Comparison of ENCODE assay signal across 16 cellular contexts in genomic region chr14:49939884-49940510, GRCh38. TPM values are rescaled to one million over a fixed set of nuclear protein-coding genes. Genes with fewer than 3 reads are reported as not detected.
DNase-seq lines count a peak whose midpoint lies in the region; ATAC-seq, FAIRE-seq and TF ChIP-seq lines count a peak whose summit lies in the region.
"Had no signal": no experiment of that assay in that cellular context is flagged by ENCODE, and none has a peak within 500 bp of the region (broad histone marks: within the 10 kb centered on the region; RNA-seq: fewer than 3 reads in every experiment).

No MANE protein-coding gene starts in this region.

- WGBS in A549 (ENCODE audit: missing lambda C conversion rate), result 84% methylated on average over 6 of the region's 6 CpGs

- peaks cover 16% of the 10 kb centered on the region for H3K4me1 ChIP-seq in A549
- peaks cover 34% of the 10 kb centered on the region for H3K4me1 ChIP-seq in CD8-positive, alpha-beta memory T cell (ENCODE audit: insufficient read depth, low read length)
- peaks cover 5 to 20% of the 10 kb centered on the region in 2 donors for H3K4me1 ChIP-seq in kidney (ENCODE audit: control insufficient read depth in 1 of 2, insufficient read depth in 1 of 2, low read depth in 1 of 2, low read length in 2 of 2)
- H3K4me1 ChIP-seq: stomach had no signal

- H3K36me3 Mint-ChIP-seq in CD8-positive, alpha-beta memory T cell, result peaks cover 5 to 33% (median 5%) of the 10 kb centered on the region in 3 donors
- H3K36me3 Mint-ChIP-seq in activated CD8-positive, alpha-beta T cell treated with anti-CD3 and anti-CD28 coated beads for 36 hours (ENCODE audit: low read depth), result peaks cover 25% of the 10 kb centered on the region

- POLR2A ChIA-PET in A549 (lab: Yijun Ruan, JAX), result no interaction called here
- POLR2A ChIA-PET in CD8-positive, alpha-beta memory T cell (lab: Charles Lee), result interaction anchor here (0.8 to 1.9 kb wide), 5 partner anchors 32 to 78 kb away, joined by 3 to 13 read pairs (median 8); partner anchors contain the start of gene ARF6
- POLR2A ChIA-PET in activated CD8-positive, alpha-beta T cell treated with anti-CD3 and anti-CD28 coated beads for 36 hours (lab: Charles Lee), result interaction anchor here (0.6 to 4.8 kb wide), 5 partner anchors 11 to 76 kb away, joined by 3 to 18 read pairs (median 7); no protein-coding TSS in a partner anchor

- peak overlapping the region in 6 of 7 donors; percentile 16 to 77 (median 50) for H3K4me3 Mint-ChIP-seq in CD8-positive, alpha-beta memory T cell
- no peak overlapping the region for H3K4me3 Mint-ChIP-seq in activated CD8-positive, alpha-beta T cell treated with anti-CD3 and anti-CD28 coated beads for 36 hours
- H3K4me3 Mint-ChIP-seq: GM23338 had no signal

- H3K9me3 Mint-ChIP-seq in CD8-positive, alpha-beta memory T cell, result peaks cover 2 to 16% (median 10%) of the 10 kb centered on the region in 5 donors
- peaks cover 36% of the 10 kb centered on the region for H3K9me3 Mint-ChIP-seq in activated CD8-positive, alpha-beta T cell treated with anti-CD3 and anti-CD28 coated beads for 36 hours

- intact Hi-C loops in activated CD8-positive, alpha-beta T cell treated with anti-CD3 and anti-CD28 coated beads for 36 hours (cut with micrococcal nuclease), result loop anchor here (5.0 kb wide), 1 partner anchor 33 kb away; no protein-coding TSS in a partner anchor
- intact Hi-C loops in kidney (cut with DNase I), result no loop called here

- no peak for ATAC-seq in A549
- ATAC-seq in activated CD8-positive, alpha-beta T cell treated with anti-CD3 and anti-CD28 coated beads for 36 hours, result no peak
- ATAC-seq: GM23338, left lobe of liver had no signal

- no peak overlapping the region for H3K4me3 ChIP-seq in A549
- H3K4me3 ChIP-seq in CD8-positive, alpha-beta memory T cell (ENCODE audit: low read length), result peak overlapping the region; percentile 3
- no peak overlapping the region for H3K4me3 ChIP-seq in kidney (ENCODE audit: low read length in 2 of 2)
- no peak overlapping the region for H3K4me3 ChIP-seq in MG63
- H3K4me3 ChIP-seq: GM23338, sigmoid colon, stomach had no signal

- TF ChIP-seq CTCF in A549 (IDR thresholded peaks at IDR 0.05), result no peak
- no peak for TF ChIP-seq CTCF in activated CD8-positive, alpha-beta T cell treated with anti-CD3 and anti-CD28 coated beads for 36 hours (IDR thresholded peaks at IDR 0.05)
- TF ChIP-seq CTCF in kidney (IDR thresholded peaks at IDR 0.05; ENCODE audit: borderline replicate concordance, extremely low read depth, insufficient read depth), result no peak

- H3K4me2 ChIP-seq in A549, result no peak overlapping the region
- H3K4me2 ChIP-seq: GM23338 had no signal

- FAIRE-seq in A549 (lab: Jason Lieb, UNC), result no peak
- FAIRE-seq in kidney (lab: Jason Lieb, UNC), result no peak
- FAIRE-seq: G401.6 had no signal

- H3K27ac Mint-ChIP-seq in CD8-positive, alpha-beta memory T cell, result peak overlapping the region; percentile 5 to 95 (median 76)
- peak overlapping the region; percentile 78 for H3K27ac Mint-ChIP-seq in activated CD8-positive, alpha-beta T cell treated with anti-CD3 and anti-CD28 coated beads for 36 hours
- H3K27ac Mint-ChIP-seq: GM23338 had no signal

- H3K9me3 ChIP-seq in A549 (peaks cover 6% of the 10 kb centered on the region; the same call in 1 of the 3 replicates), kidney (ENCODE audit: control insufficient read depth in 1 of 2, low read length in 2 of 2) (peaks cover 0 to 9% of the 10 kb centered on the region in 2 donors), MG63 (no peaks in the 10 kb centered on the region)
- no peaks in the 10 kb centered on the region for H3K9me3 ChIP-seq in CD8-positive, alpha-beta memory T cell (ENCODE audit: low read length)
- H3K9me3 ChIP-seq: sigmoid colon, stomach had no signal

- H3K36me3 ChIP-seq in CD8-positive, alpha-beta memory T cell (ENCODE audit: insufficient read depth, low read length), result no peaks in the 10 kb centered on the region
- H3K36me3 ChIP-seq in kidney (ENCODE audit: control insufficient read depth in 1 of 2, insufficient read depth in 2 of 2, low read length in 2 of 2) (no peaks in the 10 kb centered on the region), MG63 (no peaks in the 10 kb centered on the region)
- H3K36me3 ChIP-seq: sigmoid colon, stomach had no signal

- H3K27me3 Mint-ChIP-seq in CD8-positive, alpha-beta memory T cell, result no peaks in the 10 kb centered on the region
- H3K27me3 Mint-ChIP-seq in activated CD8-positive, alpha-beta T cell treated with anti-CD3 and anti-CD28 coated beads for 36 hours, result no peaks in the 10 kb centered on the region

- H3K9ac ChIP-seq in kidney (ENCODE audit: low read length in 2 of 2), result peak overlapping the region in 1 of 2 donors; percentile 31

- no peak for TF ChIP-seq POLR2A in A549 (IDR thresholded peaks at IDR 0.05; ENCODE audit: low read length)

- DNase-seq in A549 (ENCODE audit: low read depth in 1 of 2, low spot score in 1 of 2) (no peak), kidney (no peak), cortex of kidney (lab: John Stamatoyannopoulos, UW) (no peak), mucosa of gallbladder (ENCODE audit: low spot score) (no peak), Ammon's horn (ENCODE audit: low spot score) (no peak), MG63 (no peak)
- no peak for DNase-seq in CD8-positive, alpha-beta memory T cell
- no peak for DNase-seq in activated CD8-positive, alpha-beta T cell treated with anti-CD3 and anti-CD28 coated beads for 36 hours
- DNase-seq: head of caudate nucleus, NCI-H1694 treated with DMSO at 0.1 percent for 48 hours, Right ventricle myocardium superior, sigmoid colon, stomach had no signal

- no peak for TF ChIP-seq RAD21 in A549 (conservative IDR thresholded peaks at IDR 0.05 in 1 of 2, IDR thresholded peaks at IDR 0.05 in 1 of 2)

- TF ChIP-seq EP300 in A549 (IDR thresholded peaks at IDR 0.05), result no peak

- peak overlapping the region; percentile 1 to 47; a peak in 1 of 6 replicates for H3K27ac ChIP-seq in A549
- H3K27ac ChIP-seq in CD8-positive, alpha-beta memory T cell (ENCODE audit: low read depth, low read length), result no peak overlapping the region
- peak overlapping the region; percentile 34 to 63 for H3K27ac ChIP-seq in kidney (ENCODE audit: low read depth in 2 of 2, low read length in 2 of 2)
- H3K27ac ChIP-seq: sigmoid colon had no signal

- peaks cover 46 to 66% (median 56%) of the 10 kb centered on the region in 3 donors for H3K4me1 Mint-ChIP-seq in CD8-positive, alpha-beta memory T cell
- peaks cover 43% of the 10 kb centered on the region for H3K4me1 Mint-ChIP-seq in activated CD8-positive, alpha-beta T cell treated with anti-CD3 and anti-CD28 coated beads for 36 hours (ENCODE audit: low read depth)
- H3K4me1 Mint-ChIP-seq: GM23338 had no signal

- CTCF ChIA-PET in A549 (lab: Yijun Ruan, JAX), result interaction anchor here (0.6 to 1.8 kb wide), 12 partner anchors 10 to 282 kb away, joined by 3 to 6 read pairs (median 4); partner anchors contain the start of gene NEMF
- CTCF ChIA-PET in CD8-positive, alpha-beta memory T cell (lab: Charles Lee), result interaction anchor here (0.9 to 3.1 kb wide), 10 partner anchors 10 to 122 kb away, joined by 3 to 10 read pairs (median 4); partner anchors contain the start of gene ARF6
- CTCF ChIA-PET in activated CD8-positive, alpha-beta T cell treated with anti-CD3 and anti-CD28 coated beads for 36 hours (lab: Charles Lee), result interaction anchor here (0.5 to 1.4 kb wide), 6 partner anchors 13 to 846 kb away, joined by 3 to 7 read pairs (median 4); no protein-coding TSS in a partner anchor

- no peaks in the 10 kb centered on the region for H3K27me3 ChIP-seq in CD8-positive, alpha-beta memory T cell (ENCODE audit: insufficient read depth, low read length, poor library complexity, severe bottlenecking)
- H3K27me3 ChIP-seq in MG63, result no peaks in the 10 kb centered on the region
- H3K27me3 ChIP-seq: sigmoid colon, stomach had no signal

TF ChIP-seq in A549, 52 proteins besides CTCF, POLR2A, EP300 and RAD21:
- TF ChIP-seq MAFK (IDR thresholded peaks at IDR 0.05; ENCODE audit: partially characterized antibody), result peak; percentile 58
- TF ChIP-seq EHF (CRISPR knock-in tag; IDR thresholded peaks at IDR 0.05), result no peak
- TF ChIP-seq HMGXB4 (CRISPR knock-in tag; IDR thresholded peaks at IDR 0.05; ENCODE audit: borderline replicate concordance), result no peak
- no peak for TF ChIP-seq MYC (IDR thresholded peaks at IDR 0.05; ENCODE audit: borderline replicate concordance, low read length)
- TF ChIP-seq NPAS2 (CRISPR knock-in tag; IDR thresholded peaks at IDR 0.05; ENCODE audit: borderline replicate concordance), result no peak
- no peak for TF ChIP-seq CHD2 (IDR thresholded peaks at IDR 0.05; ENCODE audit: low read length, partially characterized antibody)
- TF ChIP-seq CHD4 (IDR thresholded peaks at IDR 0.05; ENCODE audit: borderline replicate concordance), result no peak

RNA-seq across cellular contexts. Expression of gene ARF6, which starts 47.1 kb away (rescaled TPM):
- polyA plus RNA-seq in A549 (2011; rRNA removed), result 29.8 and 33.3 TPM in 2 replicates
- polyA plus RNA-seq in A549 (2012; cell fraction: cytosol; rRNA removed), result 39.6 and 44.8 TPM in 2 replicates
- polyA plus RNA-seq in A549 (2012; cell fraction: nucleus; rRNA removed), result 25.8 and 26.2 TPM in 2 replicates
- 47.7 to 54.8 TPM (median 51.0 TPM) in 3 replicates for polyA plus RNA-seq in A549 (2017; fragmentation: RNase III; extraction: RNeasy Plus Mini Kit Qiagen cat#74134 plus additional on column Dnase treatment)
- polyA minus RNA-seq in A549 (2011; rRNA and poly(A)+ RNA removed), result 23.4 and 24.2 TPM in 2 replicates
- total RNA-seq in CD8-positive, alpha-beta memory T cell, result 100 to 1,000 TPM; 168 TPM
- polyA plus RNA-seq in CD8-positive, alpha-beta memory T cell, result 174 TPM
- 100 to 1,000 TPM; 170 TPM for total RNA-seq in activated CD8-positive, alpha-beta T cell treated with anti-CD3 and anti-CD28 coated beads for 36 hours
- 87.1 TPM for total RNA-seq in kidney
- polyA plus RNA-seq in kidney (ENCODE audit: insufficient read depth, low read depth, low replicate concordance), result 38.9 TPM
- total RNA-seq in mucosa of gallbladder, result 62.0 TPM
- total RNA-seq in MG63 (2014; rRNA removed; shearing (Covaris generic); ENCODE audit: low replicate concordance), result 24.1 and 32.6 TPM in 2 replicates
